Comparison of ENCODE assay signal across 8 cellular contexts in genomic region chr17:42387663-42388380, GRCh38. TPM values are rescaled to one million over a fixed set of nuclear protein-coding genes. Genes with fewer than 3 reads are reported as not detected.
A peak's percentile ranks its signal among the peaks of the same experiment; 100 is the strongest.
DNase-seq lines count a peak whose midpoint lies in the region; ATAC-seq, FAIRE-seq and TF ChIP-seq lines count a peak whose summit lies in the region.

No MANE protein-coding gene starts in this region.

- no peaks in the 10 kb centered on the region for H3K27me3 ChIP-seq in Peyer's patch
- no peaks in the 10 kb centered on the region for H3K27me3 ChIP-seq in astrocyte (ENCODE audit: insufficient read depth, low read length)
- no peaks in the 10 kb centered on the region for H3K27me3 ChIP-seq in iPS-15b (ENCODE audit: control insufficient read depth, insufficient read depth, low read length)
- H3K27me3 ChIP-seq in skeletal muscle satellite cell (ENCODE audit: control insufficient read depth, insufficient read depth, low read length) = no peaks in the 10 kb centered on the region

- H3K4me2 ChIP-seq in astrocyte (ENCODE audit: low read length) (peak overlapping the region; percentile 88), skeletal muscle satellite cell (ENCODE audit: low read length) (peak overlapping the region; percentile 86)

- peak overlapping the region; percentile 97 for H3K27ac Mint-ChIP-seq in astrocyte (ENCODE audit: unreplicated experiment)

- H3K27ac ChIP-seq in Peyer's patch (peak overlapping the region; percentile 97 to 100 (median 100)), astrocyte (ENCODE audit: low read depth, low read length) (peak overlapping the region; percentile 81)

- H2AFZ ChIP-seq in astrocyte (ENCODE audit: low read depth, low read length) = peak overlapping the region; percentile 40

- peak overlapping the region; percentile 73 for H3K4me3 ChIP-seq in GM12865 (ENCODE audit: low read depth, low read length)
- peak overlapping the region; percentile 79 to 98 (median 98) for H3K4me3 ChIP-seq in Peyer's patch
- H3K4me3 ChIP-seq in astrocyte (ENCODE audit: insufficient read depth, low read depth, low read length) = peak overlapping the region; percentile 76
- peak overlapping the region; percentile 81 for H3K4me3 ChIP-seq in iPS-15b (ENCODE audit: low read depth, low read length)
- peak overlapping the region; percentile 84 for H3K4me3 ChIP-seq in skeletal muscle satellite cell (ENCODE audit: low read length)

- FAIRE-seq in astrocyte (lab: Jason Lieb, UNC) = no peak

- peak overlapping the region; percentile 91 for H3K9ac ChIP-seq in astrocyte (ENCODE audit: low read length)
- H3K9ac ChIP-seq in iPS-15b (ENCODE audit: low read depth, low read length) = peak overlapping the region; percentile 5
- peak overlapping the region; percentile 91 for H3K9ac ChIP-seq in skeletal muscle satellite cell (ENCODE audit: low read depth, low read length)

- H3K36me3 ChIP-seq in Peyer's patch (no peaks in the 10 kb centered on the region), astrocyte (ENCODE audit: insufficient read depth, low read length) (no peaks in the 10 kb centered on the region), iPS-15b (ENCODE audit: control insufficient read depth, insufficient read depth, low read length) (no peaks in the 10 kb centered on the region), skeletal muscle satellite cell (ENCODE audit: insufficient read depth, low read length) (no peaks in the 10 kb centered on the region)

- peaks cover 0 to 42% (median 4%) of the 10 kb centered on the region in 4 donors for H3K4me1 ChIP-seq in Peyer's patch
- peaks cover 10% of the 10 kb centered on the region for H3K4me1 ChIP-seq in astrocyte (ENCODE audit: insufficient read depth, low read length)
- H3K4me1 ChIP-seq in iPS-15b (ENCODE audit: control insufficient read depth, insufficient read depth, low read length) = peaks cover 7% of the 10 kb centered on the region
- H3K4me1 ChIP-seq in skeletal muscle satellite cell (ENCODE audit: control insufficient read depth, insufficient read depth, low read length) = peaks cover 18% of the 10 kb centered on the region

- H3K36me3 Mint-ChIP-seq in astrocyte (ENCODE audit: low read depth, unreplicated experiment) = peaks cover 3% of the 10 kb centered on the region

- H3K9me3 Mint-ChIP-seq in astrocyte (ENCODE audit: unreplicated experiment) = no peaks in the 10 kb centered on the region

- no peaks in the 10 kb centered on the region for H3K9me3 ChIP-seq in Peyer's patch
- H3K9me3 ChIP-seq in astrocyte (ENCODE audit: insufficient read depth, low read depth, low read length) = no peaks in the 10 kb centered on the region
- H3K9me3 ChIP-seq in iPS-15b (ENCODE audit: control insufficient read depth, insufficient read depth, low read length) = no peaks in the 10 kb centered on the region
- H3K9me3 ChIP-seq in skeletal muscle satellite cell (replicated peaks; ENCODE audit: low read length) = no peaks in the 10 kb centered on the region

- no peaks in the 10 kb centered on the region for H3K27me3 Mint-ChIP-seq in astrocyte (ENCODE audit: low read depth, unreplicated experiment)

- peaks cover 10% of the 10 kb centered on the region for H3K4me1 Mint-ChIP-seq in astrocyte (ENCODE audit: low read depth, unreplicated experiment)

- TF ChIP-seq CTCF in GM12865 (IDR thresholded peaks at IDR 0.05; ENCODE audit: insufficient read depth, low read depth, low read length, missing control alignments) (no peak), Peyer's patch (IDR thresholded peaks at IDR 0.05) (no peak), astrocyte (IDR thresholded peaks at IDR 0.05; ENCODE audit: insufficient read depth, low read depth, low read length) (no peak)

- no peak for DNase-seq in GM12865 (ENCODE audit: low read depth)
- DNase-seq in Peyer's patch = peak; percentile 28 to 73 (median 71)
- DNase-seq in astrocyte (ENCODE audit: low read depth) = no peak
- DNase-seq in GOT3 (lab: John Stamatoyannopoulos, UW) = no peak

- H3K4me3 Mint-ChIP-seq in astrocyte (ENCODE audit: unreplicated experiment) = peak overlapping the region; percentile 96

- peaks cover 44% of the 10 kb centered on the region for H4K20me1 ChIP-seq in astrocyte (ENCODE audit: insufficient read depth, low read length)

- peak; percentile 29 to 31 for TF ChIP-seq POLR2A in Peyer's patch (IDR thresholded peaks at IDR 0.05)

- ATAC-seq in HG03196 (IDR thresholded peaks at IDR 0.05; ENCODE audit: unreplicated experiment) (peak; percentile 10), GM21447 (IDR thresholded peaks at IDR 0.05; ENCODE audit: unreplicated experiment) (no peak)

- peaks cover 52% of the 10 kb centered on the region for H3K79me2 ChIP-seq in astrocyte (ENCODE audit: insufficient read depth, low read length)

RNA-seq across cellular contexts. Expression of gene STAT3, which starts 0.4 kb away (rescaled TPM):
- total RNA-seq in Peyer's patch (100 to 1,000 TPM; 178 to 219 (median 191) TPM), astrocyte (145 and 154 TPM in 2 replicates)
- total RNA-seq in skeletal muscle satellite cell (2012; rRNA removed) = 67.7 and 76.2 TPM in 2 replicates

RNA-seq across cellular contexts. Expression of gene CAVIN1, which starts 35.2 kb away (rescaled TPM):
- 10 to 100 TPM; 16.3 to 94.9 (median 35.9) TPM for total RNA-seq in Peyer's patch
- total RNA-seq in astrocyte = 602 and 644 TPM in 2 replicates
- total RNA-seq in skeletal muscle satellite cell (2012; rRNA removed) = 663 and 678 TPM in 2 replicates

Comparison
In these comparisons a context has a peak if more than half of its experiments do, and no peak if none do; other contexts are left out.
1. DNase-seq: peak in Peyer's patch (3 of 3); none in GM12865 (single experiment), astrocyte (single experiment) and GOT3 (single experiment).
2. H3K9ac ChIP-seq: peak in every context shown above with its lines; median percentile 91 in astrocyte; 91 in skeletal muscle satellite cell; 5 in iPS-15b.
3. Peak in every context shown above with its lines, with median percentiles within 50 percentile points of each other: H3K4me3 ChIP-seq.